In the genomic region with DNA sequence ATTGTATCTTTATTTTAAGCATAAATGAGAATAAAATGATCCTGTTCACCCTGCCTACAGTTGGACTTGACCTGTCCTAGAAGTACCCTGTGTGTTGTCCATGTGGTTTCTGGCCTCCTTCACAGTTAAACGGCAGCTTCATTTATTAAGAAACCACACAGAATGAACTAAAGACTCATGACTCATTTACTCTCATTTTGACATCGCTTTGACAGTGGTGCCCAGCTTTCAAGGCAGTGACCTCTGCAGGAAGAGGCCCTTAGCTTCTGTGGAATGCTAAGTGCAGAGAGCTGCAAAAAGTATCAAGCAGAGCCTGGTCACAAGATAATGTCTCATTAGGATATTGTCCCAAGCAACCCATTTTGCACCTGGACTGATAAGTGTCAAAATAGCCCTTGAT, we compare ENCODE assay signal across 8 cellular contexts.
DNase-seq lines count a peak whose midpoint lies in the region; ATAC-seq and TF ChIP-seq lines count a peak whose summit lies in the region.

No MANE protein-coding gene starts in this region.

- H3K9me3 Mint-ChIP-seq in stimulated activated effector memory CD8-positive, alpha-beta T cell treated with anti-CD3 and anti-CD28 coated beads, Interleukin-12 subunit alpha, Interleukin-12 subunit beta, amount 100 ng/mL, for 72 hours = no peaks in the 10 kb centered on the region

- peaks cover 11% of the 10 kb centered on the region for H3K4me1 Mint-ChIP-seq in stimulated activated effector memory CD8-positive, alpha-beta T cell treated with anti-CD3 and anti-CD28 coated beads, Interleukin-12 subunit alpha, Interleukin-12 subunit beta, amount 100 ng/mL, for 72 hours

- DNase-seq in AG08396 (ENCODE audit: low spot score) (peak; percentile 60), NCI-H226 (peak; percentile 91), epithelial cell of proximal tubule (ENCODE audit: low read depth) (peak; percentile 80), HT-29 (ENCODE audit: low spot score) (no peak)
- no peak for DNase-seq in stimulated activated effector memory CD8-positive, alpha-beta T cell treated with anti-CD3 and anti-CD28 coated beads, Interleukin-12 subunit alpha, Interleukin-12 subunit beta, amount 100 ng/mL, for 72 hours (ENCODE audit: low spot score in 2 of 2)

- peak; percentile 22 for TF ChIP-seq CTCF in epithelial cell of proximal tubule (conservative IDR thresholded peaks at IDR 0.05; ENCODE audit: low read depth, low read length)

- H3K36me3 Mint-ChIP-seq in stimulated activated effector memory CD8-positive, alpha-beta T cell treated with anti-CD3 and anti-CD28 coated beads, Interleukin-12 subunit alpha, Interleukin-12 subunit beta, amount 100 ng/mL, for 72 hours = peaks cover 23% of the 10 kb centered on the region

- peak overlapping the region; percentile 58 for H3K27ac Mint-ChIP-seq in stimulated activated effector memory CD8-positive, alpha-beta T cell treated with anti-CD3 and anti-CD28 coated beads, Interleukin-12 subunit alpha, Interleukin-12 subunit beta, amount 100 ng/mL, for 72 hours

- no peak overlapping the region for H3K4me3 Mint-ChIP-seq in stimulated activated effector memory CD8-positive, alpha-beta T cell treated with anti-CD3 and anti-CD28 coated beads, Interleukin-12 subunit alpha, Interleukin-12 subunit beta, amount 100 ng/mL, for 72 hours

- H3K4me3 ChIP-seq in epithelial cell of proximal tubule (ENCODE audit: low read depth, low read length) = no peak overlapping the region

- ATAC-seq in GM21390 (IDR thresholded peaks at IDR 0.05; ENCODE audit: unreplicated experiment) (peak; percentile 65), HG03108 (IDR thresholded peaks at IDR 0.05; ENCODE audit: unreplicated experiment) (no peak), HG03097 (IDR thresholded peaks at IDR 0.05; ENCODE audit: low FRiP score, unreplicated experiment) (no peak)
- peak; percentile 95 for ATAC-seq in stimulated activated effector memory CD8-positive, alpha-beta T cell treated with anti-CD3 and anti-CD28 coated beads, Interleukin-12 subunit alpha, Interleukin-12 subunit beta, amount 100 ng/mL, for 72 hours

Comparison
In these comparisons a context has a peak if more than half of its experiments do, and no peak if none do; other contexts are left out.
1. DNase-seq: peak in AG08396 (single experiment), NCI-H226 (single experiment) and epithelial cell of proximal tubule (single experiment); none in stimulated activated effector memory CD8-positive, alpha-beta T cell treated with anti-CD3 and anti-CD28 coated beads, Interleukin-12 subunit alpha, Interleukin-12 subunit beta, amount 100 ng/mL, for 72 hours (0 of 2) and HT-29 (single experiment).
2. ATAC-seq: peak in GM21390 (single experiment) and stimulated activated effector memory CD8-positive, alpha-beta T cell treated with anti-CD3 and anti-CD28 coated beads, Interleukin-12 subunit alpha, Interleukin-12 subunit beta, amount 100 ng/mL, for 72 hours (single experiment); none in HG03108 (single experiment) and HG03097 (single experiment).